ENCODE assay signal across 13 cellular contexts in the genomic region with DNA sequence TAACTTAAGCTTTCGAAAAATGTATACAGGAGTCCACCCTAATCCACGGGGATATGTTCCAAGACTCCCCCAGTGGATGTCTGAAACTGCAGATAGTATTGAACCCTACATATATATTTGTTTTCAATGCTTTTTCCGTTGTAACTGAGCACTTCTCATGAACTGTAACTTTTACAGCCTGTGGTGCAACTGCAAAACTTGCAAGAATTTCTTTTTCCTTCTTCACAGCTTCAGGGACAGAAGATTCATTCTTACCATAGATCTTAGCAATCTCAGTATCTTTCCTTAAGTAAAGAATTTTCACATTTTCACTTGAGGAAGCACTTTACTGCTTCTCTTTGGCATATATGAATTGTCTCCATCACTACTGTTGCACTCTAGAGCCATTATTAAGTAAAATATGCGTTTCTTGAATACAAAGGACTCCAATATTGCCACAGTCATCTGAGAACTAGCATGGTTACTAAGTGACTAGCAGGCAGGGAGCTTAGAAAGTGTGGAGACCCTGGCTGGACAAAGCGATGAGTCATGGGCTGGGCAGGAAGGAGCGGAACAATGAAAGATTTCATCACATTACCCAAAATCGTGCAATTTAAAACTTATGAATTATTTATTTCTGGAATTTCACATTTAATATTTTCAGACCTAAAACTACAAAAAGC. TPM values are rescaled to one million over a fixed set of nuclear protein-coding genes. Genes with fewer than 3 reads are reported as not detected.
DNase-seq lines count a peak whose midpoint lies in the region; ATAC-seq, FAIRE-seq and TF ChIP-seq lines count a peak whose summit lies in the region.
"Had no signal": no experiment of that assay in that cellular context is flagged by ENCODE, and none has a peak within 500 bp of the region (broad histone marks: within the 10 kb centered on the region; RNA-seq: fewer than 3 reads in every experiment).

No MANE protein-coding gene starts in this region.

- no peaks in the 10 kb centered on the region for H3K9me3 ChIP-seq in MG63
- no peaks in the 10 kb centered on the region for H3K9me3 ChIP-seq in lung (ENCODE audit: control insufficient read depth in 2 of 2, insufficient read depth in 1 of 2, low read length in 1 of 2)
- no peaks in the 10 kb centered on the region for H3K9me3 ChIP-seq in kidney (ENCODE audit: control insufficient read depth in 1 of 2, low read length in 2 of 2)
- H3K9me3 ChIP-seq: esophagus muscularis mucosa, HAP-1 had no signal

- H3K27me3 ChIP-seq in MG63 = no peaks in the 10 kb centered on the region
- H3K27me3 ChIP-seq in bronchial epithelial cell (ENCODE audit: control insufficient read depth, insufficient read depth, low read length) = no peaks in the 10 kb centered on the region
- H3K27me3 ChIP-seq in lung (ENCODE audit: control insufficient read depth, insufficient read depth) = no peaks in the 10 kb centered on the region
- H3K27me3 ChIP-seq: esophagus muscularis mucosa had no signal

- ATAC-seq in lung (ENCODE audit: insufficient read depth, low FRiP score) (peak; percentile 41), HG03097 (IDR thresholded peaks at IDR 0.05; ENCODE audit: low FRiP score, unreplicated experiment) (no peak)
- ATAC-seq: activated CD8-positive, alpha-beta T cell treated with anti-CD3 and anti-CD28 coated beads for 36 hours had no signal

- 50 to 70% methylated on average over 7 of the region's 7 CpGs for WGBS in lung, 2 donors

- H3K36me3 ChIP-seq in MG63 (0 out of 2 replicates have a peak, but pooled peaks cover 3% of the 10 kb centered on the region), bronchial epithelial cell (ENCODE audit: control insufficient read depth, insufficient read depth, low read length) (no peaks in the 10 kb centered on the region), lung (ENCODE audit: control insufficient read depth in 2 of 2, insufficient read depth in 2 of 2, low read length in 2 of 2) (no peaks in the 10 kb centered on the region), kidney (ENCODE audit: control insufficient read depth in 1 of 2, insufficient read depth in 2 of 2, low read length in 2 of 2) (no peaks in the 10 kb centered on the region)
- H3K36me3 ChIP-seq: esophagus muscularis mucosa, HAP-1 had no signal

- intact Hi-C loops in kidney (cut with DNase I) = no loop called here

- no peak overlapping the region for H3K4me3 ChIP-seq in MG63
- no peak overlapping the region for H3K4me3 ChIP-seq in bronchial epithelial cell (ENCODE audit: low read depth, low read length)
- no peak overlapping the region for H3K4me3 ChIP-seq in lung
- H3K4me3 ChIP-seq in kidney (ENCODE audit: low read length in 2 of 2) = no peak overlapping the region
- H3K4me3 ChIP-seq: esophagus muscularis mucosa, HAP-1 had no signal

- TF ChIP-seq CTCF in bronchial epithelial cell (IDR thresholded peaks at IDR 0.05; ENCODE audit: insufficient read depth, low read length, severe bottlenecking) (no peak), lung (IDR thresholded peaks at IDR 0.05; ENCODE audit: control extremely low read depth, extremely low read depth) (no peak), kidney (IDR thresholded peaks at IDR 0.05; ENCODE audit: borderline replicate concordance, extremely low read depth, insufficient read depth) (no peak)

- no peak overlapping the region for H3K9ac ChIP-seq in kidney (ENCODE audit: low read length in 2 of 2)

- H3K4me1 ChIP-seq in lung (ENCODE audit: control insufficient read depth in 2 of 2, insufficient read depth in 2 of 2, low read length in 2 of 2) = peaks cover 3 to 4% of the 10 kb centered on the region in 2 donors
- H3K4me1 ChIP-seq in kidney (ENCODE audit: control insufficient read depth in 1 of 2, insufficient read depth in 1 of 2, low read depth in 1 of 2, low read length in 2 of 2) = no peaks in the 10 kb centered on the region
- H3K4me1 ChIP-seq: HAP-1 had no signal

- DNase-seq in AG08395 (ENCODE audit: low spot score) = peak; percentile 81
- DNase-seq in MG63 = peak; percentile 85
- peak; percentile 73 for DNase-seq in bronchial epithelial cell (ENCODE audit: low read depth)
- DNase-seq in lung (ENCODE audit: low spot score) = peak; percentile 50
- DNase-seq in kidney = no peak
- no peak for DNase-seq in activated naive CD4-positive, alpha-beta T cell treated with Interleukin-2 at 50 U/mL for 16 hours
- no peak for DNase-seq in NCI-H1105 (lab: John Stamatoyannopoulos, UW)
- DNase-seq: activated CD8-positive, alpha-beta T cell treated with anti-CD3 and anti-CD28 coated beads for 36 hours; DMS79; NCI-H1417 treated with DMSO at 0.1 percent for 48 hours had no signal

- no peak for FAIRE-seq in bronchial epithelial cell (lab: Jason Lieb, UNC)
- no peak for FAIRE-seq in kidney (lab: Jason Lieb, UNC)

- H3K27ac ChIP-seq in lung (ENCODE audit: low read depth in 1 of 2, low read length in 1 of 2) (peak overlapping the region in 1 of 2 donors; percentile 22), kidney (ENCODE audit: low read depth in 2 of 2, low read length in 2 of 2) (no peak overlapping the region)
- H3K27ac ChIP-seq: esophagus muscularis mucosa had no signal

RNA-seq across cellular contexts. Expression of a gene that starts 14.1 kb away (rescaled TPM):
- total RNA-seq in MG63 (2014; rRNA removed; shearing (Covaris generic); ENCODE audit: low replicate concordance) = 24.5 and 30.3 TPM in 2 replicates
- total RNA-seq in bronchial epithelial cell (1.6 and 2.7 TPM in 2 replicates), lung (10 to 100 TPM; 97.8 to 99.3 TPM), kidney (41.6 TPM)
- polyA plus RNA-seq in lung (10 to 100 TPM; 17.7 to 51.0 TPM), kidney (ENCODE audit: insufficient read depth, low read depth, low replicate concordance) (4.9 TPM)

Comparison
In these comparisons a context has a peak if more than half of its experiments do, and no peak if none do; other contexts are left out.
1. DNase-seq: peak in AG08395 (single experiment), MG63 (single experiment), bronchial epithelial cell (single experiment) and lung (single experiment); none in kidney (single experiment), activated naive CD4-positive, alpha-beta T cell treated with Interleukin-2 at 50 U/mL for 16 hours (single experiment) and NCI-H1105 (single experiment).